Comparison of ENCODE assay signal across 21 cellular contexts in genomic region chr10:72206511-72207229, GRCh38.
"Had no signal": no experiment of that assay in that cellular context is flagged by ENCODE, and none has a peak within 500 bp of the region (broad histone marks: within the 10 kb centered on the region; RNA-seq: fewer than 3 reads in every experiment).

No MANE protein-coding gene starts in this region.

- H3K79me2 ChIP-seq: hepatocyte had no signal

- H3K27me3 Mint-ChIP-seq: natural killer cell treated with Interleukin-12 subunit alpha and Interleukin-12 subunit beta and Interleukin-15 and Interleukin-18, amount 100 ng/mL, for 72 hours had no signal

- ATAC-seq: left colon; left ventricle myocardium superior; natural killer cell treated with Interleukin-12 subunit alpha and Interleukin-12 subunit beta and Interleukin-15 and Interleukin-18, amount 100 ng/mL, for 72 hours; stimulated activated naive CD8-positive, alpha-beta T cell treated with anti-CD3 and anti-CD28 coated beads, Interleukin-15, Interleukin-2, amounts not matched to agents 100 U/mL and 50 U/mL, for 24 hours had no signal

- H3K4me2 ChIP-seq: hepatocyte, neural progenitor cell had no signal

- H3K27ac Mint-ChIP-seq: natural killer cell treated with Interleukin-12 subunit alpha and Interleukin-12 subunit beta and Interleukin-15 and Interleukin-18, amount 100 ng/mL, for 72 hours; neural progenitor cell had no signal

- H3K4me3 ChIP-seq: hepatocyte, lung, neural progenitor cell, ovary, right atrium auricular region, sigmoid colon, skin epidermis, suprapubic skin, thyroid gland, upper lobe of left lung, uterus had no signal

- DNase-seq: effector CD4-positive, alpha-beta T cell; foreskin melanocyte; left colon; left ventricle myocardium superior; mesenchymal stem cell; midbrain; nucleus accumbens; ovary; sigmoid colon; stimulated activated CD4-positive, alpha-beta T cell treated with anti-CD3 and anti-CD28 coated beads, Interleukin-12 subunit alpha, Interleukin-12 subunit beta, amount 100 ng/mL, for 4 hours; stimulated activated naive CD8-positive, alpha-beta T cell treated with anti-CD3 and anti-CD28 coated beads, Interleukin-15, Interleukin-2, amounts not matched to agents 100 U/mL and 50 U/mL, for 24 hours; thyroid gland; upper lobe of left lung; uterus had no signal

- H3K4me1 ChIP-seq: neural progenitor cell, right atrium auricular region, sigmoid colon, suprapubic skin, upper lobe of left lung, uterus had no signal

- H3K4me3 Mint-ChIP-seq: natural killer cell treated with Interleukin-12 subunit alpha and Interleukin-12 subunit beta and Interleukin-15 and Interleukin-18, amount 100 ng/mL, for 72 hours; neural progenitor cell had no signal

- H3K9ac ChIP-seq: neural progenitor cell had no signal

- H3K27ac ChIP-seq: hepatocyte, neural progenitor cell, ovary, right atrium auricular region, sigmoid colon, skin epidermis, suprapubic skin, thyroid gland, upper lobe of left lung, uterus had no signal

- H2AFZ ChIP-seq: hepatocyte, neural progenitor cell had no signal

- H3K36me3 ChIP-seq: neural progenitor cell, ovary, uterus had no signal

- H3K4me1 Mint-ChIP-seq: neural progenitor cell had no signal

- H3K9me3 ChIP-seq: ovary, right atrium auricular region, sigmoid colon, suprapubic skin, thyroid gland, upper lobe of left lung, uterus had no signal

- H3K27me3 ChIP-seq: hepatocyte, neural progenitor cell, ovary, right atrium auricular region, sigmoid colon, suprapubic skin, thyroid gland, upper lobe of left lung, uterus had no signal

- H3K9me3 Mint-ChIP-seq: natural killer cell treated with Interleukin-12 subunit alpha and Interleukin-12 subunit beta and Interleukin-15 and Interleukin-18, amount 100 ng/mL, for 72 hours; neural progenitor cell had no signal
